In the genomic region with DNA sequence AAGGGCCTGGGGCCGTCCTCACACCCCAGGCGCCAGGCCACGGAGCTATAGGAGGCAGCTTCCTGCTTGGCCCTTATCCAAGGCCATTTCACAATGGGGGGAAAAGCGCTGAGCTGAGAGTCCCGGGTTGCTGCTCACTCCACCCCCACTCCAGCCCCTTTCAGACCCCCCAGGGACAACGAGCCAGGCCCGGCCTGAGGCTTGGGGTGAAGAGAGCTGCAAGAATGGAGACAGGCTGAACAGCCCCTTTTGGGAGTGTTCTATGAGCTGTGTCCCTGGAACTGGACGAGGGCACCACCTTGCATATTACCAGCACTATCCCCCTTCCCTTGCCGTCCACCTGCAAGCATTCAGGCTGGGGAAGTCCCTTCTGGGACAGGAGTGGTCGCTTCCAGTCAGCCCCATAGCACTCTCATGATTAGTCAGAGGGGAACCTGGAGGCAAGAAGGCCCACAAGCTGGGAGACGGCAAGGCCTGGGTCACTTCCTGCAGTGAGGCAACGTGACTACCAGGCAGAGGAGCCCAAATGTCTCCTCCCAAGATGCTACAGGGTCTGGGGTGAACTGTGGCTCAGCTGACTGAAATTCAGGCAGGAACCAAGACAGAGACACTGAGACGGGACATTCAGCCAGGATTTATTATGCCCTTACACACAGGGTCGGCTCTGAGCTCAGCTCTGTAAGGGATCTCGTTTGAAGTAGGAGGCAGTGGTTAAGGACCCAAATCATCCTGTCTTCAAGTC, we compare ENCODE assay signal across 8 cellular contexts. TPM values are rescaled to one million over a fixed set of nuclear protein-coding genes. Genes with fewer than 3 reads are reported as not detected.
DNase-seq lines count a peak whose midpoint lies in the region; ATAC-seq and TF ChIP-seq lines count a peak whose summit lies in the region.

No MANE protein-coding gene starts in this region.

- H3K23ac ChIP-seq in IMR-90 (ENCODE audit: low read depth, low read length) = peak overlapping the region; percentile 93

- dilution Hi-C loops in IMR-90 (cut with HindIII; ENCODE audit: low sequenced_read_pairs, unreplicated experiment) = no loop called here

- peak overlapping the region; percentile 80 for H2BK20ac ChIP-seq in IMR-90 (ENCODE audit: low read depth, low read length)

- no peaks in the 10 kb centered on the region for H3K27me3 ChIP-seq in IMR-90 (ENCODE audit: control insufficient read depth, insufficient read depth, low read length)
- no peaks in the 10 kb centered on the region for H3K27me3 ChIP-seq in dorsolateral prefrontal cortex

- peak overlapping the region; percentile 29; the same call in 1 of the 2 replicates for H4K5ac ChIP-seq in IMR-90 (ENCODE audit: low read depth, low read length)

- TF ChIP-seq RAD21 in IMR-90 (IDR thresholded peaks at IDR 0.05; ENCODE audit: low read length) = 0 out of 2 replicates have a peak, but pooled peaks have one; percentile 17

- DNase-seq in COR-L47 (lab: John Stamatoyannopoulos, UW) (peak; percentile 61), IMR-90 (peak; percentile 87), WTC11 (ENCODE audit: low spot score) (no peak), dorsolateral prefrontal cortex (no peak), natural killer cell (peak; percentile 29), type B pancreatic cell (ENCODE audit: extremely low spot score, unreplicated experiment) (no peak), inferior parietal cortex (ENCODE audit: extremely low spot score) (no peak)

- ATAC-seq in GM21367 (IDR thresholded peaks at IDR 0.05; ENCODE audit: unreplicated experiment) = peak; percentile 46
- 0 out of 2 replicates have a peak, but pooled peaks have one; percentile 2 for ATAC-seq in IMR-90 (ENCODE audit: low read depth)
- ATAC-seq in WTC11 = no peak
- peak; percentile 20 to 60 (median 56) for ATAC-seq in natural killer cell

- CTCF ChIA-PET in IMR-90 (lab: Yijun Ruan, JAX) = interaction anchor here (0.6 to 5.2 kb wide), 8 partner anchors 8 to 1230 kb away, joined by 3 to 26 read pairs (median 3); a partner anchor contains a TSS
- CTCF ChIA-PET in WTC11 (lab: Charles Lee) = interaction anchor here (0.6 to 7.6 kb wide), 18 partner anchors 12 to 374 kb away, joined by 3 to 120 read pairs (median 4); a partner anchor contains a TSS

- H3K4me3 Mint-ChIP-seq in WTC11 = no peak overlapping the region
- peak overlapping the region; percentile 45 for H3K4me3 Mint-ChIP-seq in natural killer cell
- no peak overlapping the region for H3K4me3 Mint-ChIP-seq in type B pancreatic cell

- H2BK120ac ChIP-seq in IMR-90 (ENCODE audit: low read depth, low read length) = peak overlapping the region; percentile 92

- no peaks in the 10 kb centered on the region for H4K20me1 ChIP-seq in IMR-90 (ENCODE audit: insufficient read depth, low read length)

- peaks cover 42% of the 10 kb centered on the region for H3K4me1 Mint-ChIP-seq in WTC11
- peaks cover 35 to 54% of the 10 kb centered on the region in 2 donors for H3K4me1 Mint-ChIP-seq in natural killer cell
- H3K4me1 Mint-ChIP-seq in type B pancreatic cell (ENCODE audit: unreplicated experiment) = peaks cover 70% of the 10 kb centered on the region

- H3K79me1 ChIP-seq in IMR-90 (ENCODE audit: low read depth in 1 of 2, low read length in 2 of 2) = peaks cover 0 to 30% of the 10 kb centered on the region in 2 experiments; a peak in 3 of 4 replicates

- no peaks in the 10 kb centered on the region for H3K9me3 ChIP-seq in IMR-90 (ENCODE audit: control insufficient read depth, insufficient read depth, low read length)

- TF ChIP-seq POLR2A in IMR-90 (IDR thresholded peaks at IDR 0.05; ENCODE audit: low read depth, low read length) = no peak

- no peak overlapping the region for H3K9ac ChIP-seq in IMR-90 (ENCODE audit: low read depth, low read length)

- H3K14ac ChIP-seq in IMR-90 (replicated peaks; ENCODE audit: low read depth, low read length) = peak overlapping the region; percentile 88

- no peaks in the 10 kb centered on the region for H3K36me3 ChIP-seq in IMR-90 (ENCODE audit: control insufficient read depth, insufficient read depth, low read length)

- H4K91ac ChIP-seq in IMR-90 (ENCODE audit: insufficient read depth, low read depth, low read length) = peak overlapping the region; percentile 83

- H3K4ac ChIP-seq in IMR-90 (ENCODE audit: low read depth, low read length) = peak overlapping the region; percentile 96

- POLR2A ChIA-PET in IMR-90 (lab: Charles Lee; ENCODE audit: unreplicated experiment) = no interaction called here
- POLR2A ChIA-PET in WTC11 (lab: Charles Lee) = interaction anchor here (0.6 to 2.2 kb wide), 9 partner anchors 12 to 211 kb away, joined by 3 to 7 read pairs (median 3); a partner anchor contains a TSS

- no peaks in the 10 kb centered on the region for H3K27me3 Mint-ChIP-seq in WTC11 (ENCODE audit: low read depth)
- H3K27me3 Mint-ChIP-seq in natural killer cell (ENCODE audit: low read depth in 2 of 2) = no peaks in the 10 kb centered on the region
- no peaks in the 10 kb centered on the region for H3K27me3 Mint-ChIP-seq in type B pancreatic cell

- H4K8ac ChIP-seq in IMR-90 (ENCODE audit: low read depth in 2 of 2, low read length in 2 of 2) = peak overlapping the region; percentile 30 to 83; a peak in 3 of 4 replicates

- peak overlapping the region; percentile 75 for H2AK9ac ChIP-seq in IMR-90 (replicated peaks; ENCODE audit: low read depth, low read length, poor library complexity)

- H2AK5ac ChIP-seq in IMR-90 (ENCODE audit: low read depth, low read length) = peak overlapping the region; percentile 89

- intact Hi-C loops in IMR-90 (cut with micrococcal nuclease) (loop anchor here (5.0 kb wide), 1 partner anchor 115 kb away; a partner anchor contains a TSS), dorsolateral prefrontal cortex (cut with DNase I) (loop anchor here (2.0 to 10.0 kb wide), 5 partner anchors 107 to 387 kb away; a partner anchor contains a TSS), natural killer cell (cut with micrococcal nuclease) (loop anchor here (5.0 kb wide), 1 partner anchor 60 kb away; a partner anchor contains a TSS)

- peak overlapping the region; percentile 36 for H3K27ac Mint-ChIP-seq in WTC11
- peak overlapping the region; percentile 79 to 93 for H3K27ac Mint-ChIP-seq in natural killer cell
- peak overlapping the region; percentile 85 for H3K27ac Mint-ChIP-seq in type B pancreatic cell

- H2BK15ac ChIP-seq in IMR-90 (ENCODE audit: low read depth, low read length) = peak overlapping the region; percentile 49; the same call in 2 of the 3 replicates

- no peak overlapping the region for H3K4me2 ChIP-seq in IMR-90 (ENCODE audit: low read depth, low read length)

- peak overlapping the region; percentile 42 for H2BK5ac ChIP-seq in IMR-90 (ENCODE audit: low read depth, low read length, poor library complexity, severe bottlenecking)

- H3K9me3 Mint-ChIP-seq in WTC11 = no peaks in the 10 kb centered on the region
- peaks cover 0 to 2% of the 10 kb centered on the region in 2 donors for H3K9me3 Mint-ChIP-seq in natural killer cell
- H3K9me3 Mint-ChIP-seq in type B pancreatic cell = no peaks in the 10 kb centered on the region

- H3K4me3 ChIP-seq in IMR-90 (ENCODE audit: insufficient read depth, low read depth, low read length) (no peak overlapping the region), dorsolateral prefrontal cortex (no peak overlapping the region)

- peaks cover 26% of the 10 kb centered on the region for H3K9me1 ChIP-seq in IMR-90 (ENCODE audit: insufficient read depth, low read length)

- no peaks in the 10 kb centered on the region for H3K36me3 Mint-ChIP-seq in WTC11
- no peaks in the 10 kb centered on the region for H3K36me3 Mint-ChIP-seq in natural killer cell
- peaks cover 3% of the 10 kb centered on the region for H3K36me3 Mint-ChIP-seq in type B pancreatic cell

- TF ChIP-seq CTCF in IMR-90 (conservative IDR thresholded peaks at IDR 0.05; ENCODE audit: low read depth, low read length) (no peak), WTC11 (IDR thresholded peaks at IDR 0.05) (no peak), dorsolateral prefrontal cortex (IDR thresholded peaks at IDR 0.05 in 54 of 56, conservative IDR thresholded peaks at IDR 0.05 in 2 of 56; ENCODE audit: low read depth in 1 of 56, partially characterized antibody in 56 of 56) (no peak), natural killer cell (IDR thresholded peaks at IDR 0.05) (no peak), type B pancreatic cell (conservative IDR thresholded peaks at IDR 0.05) (no peak)

- WGBS in IMR-90 (ENCODE audit: extremely low coverage in 2 of 2, insufficient read length in 1 of 2), 2 experiments = no CpG with 5 or more reads among the region's 15 CpGs

- BruUV-seq in IMR-90 (replicated peaks; lab: Mats Ljungman, UMichigan) = no TSS peak

- peak overlapping the region; percentile 12; the same call in 1 of the 2 replicates for H3K18ac ChIP-seq in IMR-90 (ENCODE audit: low read depth, low read length)

- in situ Hi-C loops in IMR-90 (cut with MboI; ENCODE audit: low sequenced_read_pairs) = loop anchor here (5.0 to 10.0 kb wide), 3 partner anchors 120 to 377 kb away; no protein-coding TSS in a partner anchor

- peaks cover 19% of the 10 kb centered on the region for H3K4me1 ChIP-seq in IMR-90 (ENCODE audit: control insufficient read depth, insufficient read depth, low read length)

- H3K27ac ChIP-seq in IMR-90 (ENCODE audit: insufficient read depth, low read length) = no peak overlapping the region; the same call in 1 of the 2 replicates
- H3K27ac ChIP-seq in dorsolateral prefrontal cortex = peak overlapping the region in 34 of 59 donors; percentile 1 to 77 (median 44)

- peak overlapping the region; percentile 83 for H2AFZ ChIP-seq in IMR-90 (replicated peaks; ENCODE audit: low read length, poor library complexity)

- no peak overlapping the region for H3K56ac ChIP-seq in IMR-90 (ENCODE audit: extremely low read depth, insufficient read depth, low read length)

TF ChIP-seq in IMR-90, 13 proteins besides CTCF, POLR2A, EP300 and RAD21 (continues in another document):
- TF ChIP-seq RCOR1 (IDR thresholded peaks at IDR 0.05; ENCODE audit: insufficient replicate concordance, low read length) (no peak), NFE2L2 (IDR thresholded peaks at IDR 0.05; ENCODE audit: low read depth, low read length) (0 out of 2 replicates have a peak, but pooled peaks have one; percentile 15), MXI1 (IDR thresholded peaks at IDR 0.05; ENCODE audit: borderline replicate concordance, low read depth, low read length) (no peak)

TF ChIP-seq in WTC11, 78 proteins besides CTCF, POLR2A, EP300 and RAD21 (continues in another document):
- TF ChIP-seq TEAD4 (CRISPR knock-in tag; IDR thresholded peaks at IDR 0.05) = no peak
- no peak for TF ChIP-seq MYBL2 (CRISPR knock-in tag; IDR thresholded peaks at IDR 0.05)

RNA-seq across cellular contexts. Expression of a gene that starts 8.6 kb away (rescaled TPM):
- total RNA-seq in IMR-90 (2012; rRNA removed) (106 and 205 TPM in 2 replicates), WTC11 (2021) (190 to 199 TPM (median 192 TPM) in 3 replicates), dorsolateral prefrontal cortex (100 to 1,000 TPM; 118 to 280 (median 179) TPM), natural killer cell (100 to 1,000 TPM; 126 to 143 (median 127) TPM), type B pancreatic cell (ENCODE audit: low replicate concordance) (176 and 235 TPM in 2 replicates)
- 295 and 296 TPM in 2 replicates for polyA plus RNA-seq in IMR-90 (2012; rRNA removed)
- 198 and 487 TPM in 2 replicates for polyA plus RNA-seq in IMR-90 (2012; cell fraction: cytosol; rRNA removed)
- 41.4 and 203 TPM in 2 replicates for polyA plus RNA-seq in IMR-90 (2012; cell fraction: nucleus; rRNA removed; ENCODE audit: low replicate concordance)

Comparison
In these comparisons a context has a peak if more than half of its experiments do, and no peak if none do; other contexts are left out.
1. DNase-seq: peak in COR-L47 (single experiment), IMR-90 (single experiment) and natural killer cell (single experiment); none in WTC11 (single experiment), dorsolateral prefrontal cortex (0 of 10), type B pancreatic cell (single experiment) and inferior parietal cortex (single experiment).
2. H3K27ac Mint-ChIP-seq: peak in every context shown above with its lines; median percentile 86 in natural killer cell; 85 in type B pancreatic cell; 36 in WTC11.